1 cellular context compared by ENCODE assay signal in the genomic region with DNA sequence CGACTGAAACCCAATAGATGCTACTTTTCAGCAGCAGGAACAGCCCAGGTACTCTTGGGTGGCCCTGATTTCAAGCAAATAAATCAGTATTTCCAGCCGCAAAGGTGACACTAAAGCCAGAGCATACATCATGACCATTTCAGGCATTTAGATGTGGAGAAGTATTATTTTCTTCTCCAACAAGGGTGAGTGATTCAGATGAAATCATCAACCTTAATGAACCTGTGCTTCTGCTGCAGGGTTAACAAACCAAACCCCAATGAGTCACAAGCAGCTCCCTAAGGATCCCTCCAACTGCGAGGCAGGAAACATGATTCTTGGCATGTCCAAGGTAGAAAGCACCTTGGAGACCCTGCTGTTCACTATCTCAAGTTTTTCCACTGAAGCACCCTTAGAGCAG.
TF ChIP-seq lines count a peak whose summit lies in the region.

No MANE protein-coding gene starts in this region.

TF ChIP-seq in IMR-90, 13 proteins besides CTCF, POLR2A, EP300 and RAD21 (continued from another document):
- TF ChIP-seq, protein P1, sequence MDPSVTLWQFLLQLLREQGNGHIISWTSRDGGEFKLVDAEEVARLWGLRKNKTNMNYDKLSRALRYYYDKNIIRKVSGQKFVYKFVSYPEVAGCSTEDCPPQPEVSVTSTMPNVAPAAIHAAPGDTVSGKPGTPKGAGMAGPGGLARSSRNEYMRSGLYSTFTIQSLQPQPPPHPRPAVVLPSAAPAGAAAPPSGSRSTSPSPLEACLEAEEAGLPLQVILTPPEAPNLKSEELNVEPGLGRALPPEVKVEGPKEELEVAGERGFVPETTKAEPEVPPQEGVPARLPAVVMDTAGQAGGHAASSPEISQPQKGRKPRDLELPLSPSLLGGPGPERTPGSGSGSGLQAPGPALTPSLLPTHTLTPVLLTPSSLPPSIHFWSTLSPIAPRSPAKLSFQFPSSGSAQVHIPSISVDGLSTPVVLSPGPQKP (IDR thresholded peaks at IDR 0.05; ENCODE audit: borderline replicate concordance, low read depth, low read length): no peak
- TF ChIP-seq, protein P2, sequence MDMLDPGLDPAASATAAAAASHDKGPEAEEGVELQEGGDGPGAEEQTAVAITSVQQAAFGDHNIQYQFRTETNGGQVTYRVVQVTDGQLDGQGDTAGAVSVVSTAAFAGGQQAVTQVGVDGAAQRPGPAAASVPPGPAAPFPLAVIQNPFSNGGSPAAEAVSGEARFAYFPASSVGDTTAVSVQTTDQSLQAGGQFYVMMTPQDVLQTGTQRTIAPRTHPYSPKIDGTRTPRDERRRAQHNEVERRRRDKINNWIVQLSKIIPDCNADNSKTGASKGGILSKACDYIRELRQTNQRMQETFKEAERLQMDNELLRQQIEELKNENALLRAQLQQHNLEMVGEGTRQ (IDR thresholded peaks at IDR 0.05; ENCODE audit: low read depth, low read length): no peak
- no peak for TF ChIP-seq MAFK (IDR thresholded peaks at IDR 0.05; ENCODE audit: low read depth, low read length)
- no peak for TF ChIP-seq NFE2L2 (IDR thresholded peaks at IDR 0.05; ENCODE audit: low read depth, low read length)
- no peak for TF ChIP-seq MXI1 (IDR thresholded peaks at IDR 0.05; ENCODE audit: borderline replicate concordance, low read depth, low read length)
- peak; percentile 53; the same call in 1 of the 2 replicates for TF ChIP-seq FOS (IDR thresholded peaks at IDR 0.05; ENCODE audit: low read depth, low read length)
- TF ChIP-seq SMC3 (IDR thresholded peaks at IDR 0.05; ENCODE audit: low read depth, low read length): no peak
- no peak for TF ChIP-seq CHD1 (IDR thresholded peaks at IDR 0.05; ENCODE audit: low read depth, low read length)
- TF ChIP-seq MAZ (IDR thresholded peaks at IDR 0.05; ENCODE audit: borderline replicate concordance, low read depth, low read length): no peak
